ENCODE assay signal across 14 cellular contexts in genomic region chr18:50833496-50833895, GRCh38. TPM values are rescaled to one million over a fixed set of nuclear protein-coding genes. Genes with fewer than 3 reads are reported as not detected.
"Had no signal": no experiment of that assay in that cellular context is flagged by ENCODE, and none has a peak within 500 bp of the region (broad histone marks: within the 10 kb centered on the region; RNA-seq: fewer than 3 reads in every experiment).

No MANE protein-coding gene starts in this region.

RNA-seq across cellular contexts. Expression of gene MRO, which starts 13.7 kb away (rescaled TPM):
- total RNA-seq: activated B cell treated with CpG ODN at 0.5 μM for 24 hours; activated CD4-positive, alpha-beta memory T cell treated with anti-CD3 and anti-CD28 coated beads for 36 hours; activated CD4-positive, alpha-beta memory T cell treated with anti-CD3 and anti-CD28 coated beads, Interleukin-2, amount 10 ng/mL, durations not matched to agents 7 days and 5 days; activated CD4-positive, alpha-beta T cell treated with anti-CD3 and anti-CD28 coated beads for 36 hours; activated CD4-positive, alpha-beta T cell treated with anti-CD3 and anti-CD28 coated beads, Interleukin-2, amount 10 ng/mL, durations not matched to agents 24 days and 14 days; activated CD4-positive, alpha-beta T cell treated with anti-CD3 and anti-CD28 coated beads, Interleukin-2, amount 10 ng/mL, durations not matched to agents 7 days and 5 days; activated CD8-positive, alpha-beta memory T cell treated with anti-CD3 and anti-CD28 coated beads for 36 hours; activated CD8-positive, alpha-beta memory T cell treated with anti-CD3 and anti-CD28 coated beads, Interleukin-2, amount 10 ng/mL, durations not matched to agents 7 days and 5 days; activated CD8-positive, alpha-beta T cell treated with anti-CD3 and anti-CD28 coated beads for 36 hours; activated CD8-positive, alpha-beta T cell treated with anti-CD3 and anti-CD28 coated beads, Interleukin-2, amount 10 ng/mL, durations not matched to agents 7 days and 5 days; T-cell; T-helper 1 cell treated with Interleukin-12 subunit alpha and Interleukin-12 subunit beta and Interleukin-4 antibody, amounts not matched to agents 30 ng/mL and 1 ng/mL, for 36 hours; T-helper 17 cell; T-helper 2 cell treated with Interferon-gamma antibody and Interleukin-4, amounts not matched to agents 100 ng/mL and 5 ng/mL, for 36 hours had no signal
